Comparison of ENCODE assay signal across 11 cellular contexts in the genomic region with DNA sequence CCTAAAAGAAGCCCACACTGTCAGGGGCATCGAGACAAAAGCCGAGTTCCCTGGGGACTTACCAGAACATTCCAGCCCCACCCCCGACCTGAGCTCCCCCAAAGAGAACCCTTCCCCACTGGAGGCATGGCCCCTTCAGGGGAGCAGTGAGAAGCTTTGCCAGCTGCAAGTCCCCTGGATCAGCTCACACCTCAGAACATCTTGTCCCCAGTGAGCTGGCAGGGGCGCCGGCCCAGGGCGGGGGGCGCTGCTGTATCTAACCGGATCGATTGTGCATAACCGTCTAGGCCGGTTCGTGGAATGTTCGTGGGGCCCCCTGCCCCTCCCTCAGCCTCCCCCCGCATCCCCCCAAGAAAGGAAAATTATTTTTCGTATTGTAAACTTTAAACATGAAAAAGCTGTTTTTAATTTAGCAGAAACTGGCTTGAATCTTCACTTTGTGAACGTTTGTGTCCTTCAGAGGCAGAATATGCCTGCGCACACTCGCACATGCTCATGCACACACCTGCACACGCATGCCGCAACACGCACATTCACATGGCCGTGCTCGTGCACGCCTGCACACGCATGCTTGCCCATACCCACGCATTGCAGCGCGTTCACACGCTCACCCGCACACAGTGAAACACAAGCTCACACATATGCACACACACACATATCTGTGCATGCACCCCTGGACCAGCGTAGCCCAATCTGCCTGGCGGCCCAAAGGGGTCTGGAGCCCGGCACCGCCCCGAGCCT. TPM values are rescaled to one million over a fixed set of nuclear protein-coding genes. Genes with fewer than 3 reads are reported as not detected.
"Had no signal": no experiment of that assay in that cellular context is flagged by ENCODE, and none has a peak within 500 bp of the region (broad histone marks: within the 10 kb centered on the region; RNA-seq: fewer than 3 reads in every experiment).

No MANE protein-coding gene starts in this region.

- H3K27me3 Mint-ChIP-seq: activated CD8-positive, alpha-beta memory T cell treated with anti-CD3 and anti-CD28 coated beads, Interleukin-2, amount 10 ng/mL, durations not matched to agents 7 days and 5 days; activated T-cell treated with anti-CD3 and anti-CD28 coated beads, Interleukin-2, amount 50 U/mL, for 24 hours; stimulated activated naive CD8-positive, alpha-beta T cell treated with anti-CD3 and anti-CD28 coated beads, Interleukin-15, amount 100 ng/mL, for 72 hours had no signal

- H3K4me1 Mint-ChIP-seq: activated CD8-positive, alpha-beta memory T cell treated with anti-CD3 and anti-CD28 coated beads, Interleukin-2, amount 10 ng/mL, durations not matched to agents 7 days and 5 days; stimulated activated naive CD8-positive, alpha-beta T cell treated with anti-CD3 and anti-CD28 coated beads, Interleukin-15, amount 100 ng/mL, for 72 hours had no signal

- H3K9me3 Mint-ChIP-seq: activated naive CD4-positive, alpha-beta T cell treated with anti-CD3 and anti-CD28 coated beads, Interleukin-2, amount 50 U/mL, for 72 hours; activated T-cell treated with anti-CD3 and anti-CD28 coated beads, Interleukin-2, amount 50 U/mL, for 24 hours; mesothelial cell of epicardium; stimulated activated naive CD8-positive, alpha-beta T cell treated with anti-CD3 and anti-CD28 coated beads, Interleukin-15, amount 100 ng/mL, for 72 hours had no signal

- H3K36me3 Mint-ChIP-seq: activated CD8-positive, alpha-beta memory T cell treated with anti-CD3 and anti-CD28 coated beads, Interleukin-2, amount 10 ng/mL, durations not matched to agents 7 days and 5 days; activated naive CD4-positive, alpha-beta T cell treated with anti-CD3 and anti-CD28 coated beads, Interleukin-2, amount 50 U/mL, for 72 hours had no signal

- H3K27ac Mint-ChIP-seq: activated CD8-positive, alpha-beta memory T cell treated with anti-CD3 and anti-CD28 coated beads, Interleukin-2, amount 10 ng/mL, durations not matched to agents 7 days and 5 days; activated T-cell treated with anti-CD3 and anti-CD28 coated beads, Interleukin-2, amount 50 U/mL, for 24 hours; mesothelial cell of epicardium had no signal

- DNase-seq: activated CD4-positive, alpha-beta T cell treated with anti-CD3 and anti-CD28 coated beads, Interleukin-2, amount 50 U/mL, for 48 hours; activated CD8-positive, alpha-beta memory T cell treated with anti-CD3 and anti-CD28 coated beads, Interleukin-2, amount 10 ng/mL, durations not matched to agents 7 days and 5 days; activated effector memory CD4-positive, alpha-beta T cell treated with Interleukin-2 at 50 U/mL for 16 hours; activated T-cell treated with anti-CD3 and anti-CD28 coated beads, Interleukin-2, amount 50 U/mL, for 24 hours; hippocampal formation; stimulated activated CD4-positive, alpha-beta T cell treated with anti-CD3 and anti-CD28 coated beads, Interleukin-4, amount 100 ng/mL, for 1 hour; stimulated activated CD8-positive, alpha-beta memory T cell treated with anti-CD3 and anti-CD28 coated beads, Interleukin-4, amount 100 ng/mL, for 48 hours; stimulated activated naive CD8-positive, alpha-beta T cell treated with anti-CD3 and anti-CD28 coated beads, Interleukin-15, amount 100 ng/mL, for 72 hours had no signal

- ATAC-seq: activated CD8-positive, alpha-beta memory T cell treated with anti-CD3 and anti-CD28 coated beads, Interleukin-2, amount 10 ng/mL, durations not matched to agents 7 days and 5 days; activated naive CD4-positive, alpha-beta T cell treated with anti-CD3 and anti-CD28 coated beads, Interleukin-2, amount 50 U/mL, for 72 hours; stimulated activated naive CD8-positive, alpha-beta T cell treated with anti-CD3 and anti-CD28 coated beads, Interleukin-15, amount 100 ng/mL, for 72 hours had no signal

- H3K4me3 Mint-ChIP-seq: activated CD8-positive, alpha-beta memory T cell treated with anti-CD3 and anti-CD28 coated beads, Interleukin-2, amount 10 ng/mL, durations not matched to agents 7 days and 5 days; activated T-cell treated with anti-CD3 and anti-CD28 coated beads, Interleukin-2, amount 50 U/mL, for 24 hours; mesothelial cell of epicardium; stimulated activated naive CD8-positive, alpha-beta T cell treated with anti-CD3 and anti-CD28 coated beads, Interleukin-15, amount 100 ng/mL, for 72 hours had no signal

RNA-seq across cellular contexts. Expression of a gene that starts 58.8 kb away (rescaled TPM):
- total RNA-seq: activated CD8-positive, alpha-beta memory T cell treated with anti-CD3 and anti-CD28 coated beads, Interleukin-2, amount 10 ng/mL, durations not matched to agents 7 days and 5 days; T-helper 2 cell treated with Interferon-gamma antibody and Interleukin-4, amounts not matched to agents 100 ng/mL and 5 ng/mL, for 36 hours had no signal
